8 cellular contexts compared by ENCODE assay signal in genomic region chr16:3023669-3024478, GRCh38. TPM values are rescaled to one million over a fixed set of nuclear protein-coding genes. Genes with fewer than 3 reads are reported as not detected.
DNase-seq lines count a peak whose midpoint lies in the region; ATAC-seq, FAIRE-seq and TF ChIP-seq lines count a peak whose summit lies in the region.

TSS of gene HCFC1R1 (minus strand) at chr16:3023942. CDS start at chr16:3023941, 1 bp downstream.
TSS of gene THOC6 (plus strand) at chr16:3024035. CDS start at chr16:3024327, 292 bp downstream.

- peak within 1 kb of the TSS; percentile 82 for H3K4me3 Mint-ChIP-seq in activated T-helper 17 cell treated with anti-CD3 and anti-CD28 coated beads, Interleukin-2, amount 50 U/mL, for 72 hours
- peak within 1 kb of the TSS; percentile 94 for H3K4me3 Mint-ChIP-seq in natural killer cell

- H4K20me1 ChIP-seq in Loucy (ENCODE audit: insufficient read depth, low read length, poor library complexity, severe bottlenecking) (peaks cover 12% of the 10 kb centered on the region), fibroblast of lung (ENCODE audit: control insufficient read depth, extremely low read depth, insufficient read depth, low read length) (no peaks in the 10 kb centered on the region)

- peaks cover 71% of the 10 kb centered on the region for H3K36me3 Mint-ChIP-seq in activated T-helper 17 cell treated with anti-CD3 and anti-CD28 coated beads, Interleukin-2, amount 50 U/mL, for 72 hours (ENCODE audit: low read depth)
- no peaks in the 10 kb centered on the region for H3K36me3 Mint-ChIP-seq in natural killer cell

- no peaks in the 10 kb centered on the region for H3K9me3 Mint-ChIP-seq in activated T-helper 17 cell treated with anti-CD3 and anti-CD28 coated beads, Interleukin-2, amount 50 U/mL, for 72 hours
- H3K9me3 Mint-ChIP-seq in natural killer cell = no peaks in the 10 kb centered on the region

- H3K79me2 ChIP-seq in Loucy (ENCODE audit: insufficient read depth, low read length) (peaks cover 30% of the 10 kb centered on the region), fibroblast of lung (ENCODE audit: control insufficient read depth, insufficient read depth, low read length) (peaks cover 2% of the 10 kb centered on the region)

- peaks cover 15% of the 10 kb centered on the region for H3K4me1 ChIP-seq in Loucy (ENCODE audit: insufficient read depth, low read length, poor library complexity, severe bottlenecking)
- peaks cover 10% of the 10 kb centered on the region for H3K4me1 ChIP-seq in RWPE2 (ENCODE audit: insufficient read depth, poor library complexity, severe bottlenecking)
- H3K4me1 ChIP-seq in fibroblast of lung (ENCODE audit: control insufficient read depth, extremely low read depth, insufficient read depth, low read length) = peaks cover 7% of the 10 kb centered on the region

- H2AFZ ChIP-seq in Loucy (ENCODE audit: low read length) (peak within 1 kb of the TSS; percentile 60), fibroblast of lung (ENCODE audit: low read length) (no peak within 1 kb of the TSS)

- H3K36me3 ChIP-seq in Loucy (ENCODE audit: insufficient read depth, low read length) (no peaks in the 10 kb centered on the region), RWPE2 (ENCODE audit: low read depth) (peaks cover 44% of the 10 kb centered on the region), fibroblast of lung (ENCODE audit: control insufficient read depth, insufficient read depth, low read length) (peaks cover 27% of the 10 kb centered on the region)

- no peaks in the 10 kb centered on the region for H3F3A ChIP-seq in Loucy (ENCODE audit: low read depth)

- H3K9me3 ChIP-seq in Loucy (ENCODE audit: insufficient read depth, low read depth, low read length) (no peaks in the 10 kb centered on the region), RWPE2 (ENCODE audit: severe bottlenecking) (no peaks in the 10 kb centered on the region), fibroblast of lung (ENCODE audit: control insufficient read depth, insufficient read depth, low read depth, low read length) (no peaks in the 10 kb centered on the region)

- peak; percentile 76 for TF ChIP-seq POLR2A in H54 (IDR thresholded peaks at IDR 0.05; ENCODE audit: low read depth, low read length)

- peaks cover 23% of the 10 kb centered on the region for H3K4me1 Mint-ChIP-seq in activated T-helper 17 cell treated with anti-CD3 and anti-CD28 coated beads, Interleukin-2, amount 50 U/mL, for 72 hours
- peaks cover 35 to 60% of the 10 kb centered on the region in 2 donors for H3K4me1 Mint-ChIP-seq in natural killer cell

- peak; percentile 52 for ATAC-seq in RWPE2 (ENCODE audit: low read depth)
- peak; percentile 78 for ATAC-seq in activated T-helper 17 cell treated with anti-CD3 and anti-CD28 coated beads, Interleukin-2, amount 50 U/mL, for 72 hours (replicated peaks)
- peak; percentile 68 to 92 (median 83) for ATAC-seq in natural killer cell

- peak within 1 kb of the TSS; percentile 62 for H3K9ac ChIP-seq in Loucy (ENCODE audit: low read depth, low read length, poor library complexity, severe bottlenecking)
- H3K9ac ChIP-seq in fibroblast of lung (ENCODE audit: insufficient read depth, low read length) = peak within 1 kb of the TSS; percentile 78

- peak within 1 kb of the TSS; percentile 75 for H3K4me3 ChIP-seq in Loucy (ENCODE audit: low read length, poor library complexity, severe bottlenecking)
- H3K4me3 ChIP-seq in RWPE2 (ENCODE audit: severe bottlenecking) = peak within 1 kb of the TSS; percentile 89
- H3K4me3 ChIP-seq in fibroblast of lung (replicated peaks in 1 of 4; ENCODE audit: control extremely low read depth in 1 of 4, insufficient read depth in 1 of 4, low read depth in 3 of 4, low read length in 4 of 4) = peak within 1 kb of the TSS; percentile 51 to 100 (median 82)

- DNase-seq in ELF-1 (ENCODE audit: low read depth, low spot score) (peak; percentile 98), H54 (ENCODE audit: insufficient read length, low spot score) (peak; percentile 87), RWPE2 (ENCODE audit: low spot score) (peak; percentile 99), fibroblast of lung (ENCODE audit: low read depth in 2 of 2) (peak; percentile 97 to 98), natural killer cell (peak; percentile 91)
- peak; percentile 90 to 98 (median 94) for DNase-seq in stimulated activated naive CD4-positive, alpha-beta T cell (lab: John Stamatoyannopoulos, UW)

- no peaks in the 10 kb centered on the region for H3K27me3 Mint-ChIP-seq in activated T-helper 17 cell treated with anti-CD3 and anti-CD28 coated beads, Interleukin-2, amount 50 U/mL, for 72 hours
- peaks cover 0 to 5% of the 10 kb centered on the region in 2 donors for H3K27me3 Mint-ChIP-seq in natural killer cell (ENCODE audit: low read depth in 2 of 2)

- H3K27ac Mint-ChIP-seq in activated T-helper 17 cell treated with anti-CD3 and anti-CD28 coated beads, Interleukin-2, amount 50 U/mL, for 72 hours = peak within 1 kb of the TSS; percentile 90
- H3K27ac Mint-ChIP-seq in natural killer cell = peak within 1 kb of the TSS; percentile 91 to 92

- H3K27me3 ChIP-seq in Loucy (ENCODE audit: insufficient read depth, low read length, poor library complexity, severe bottlenecking) (no peaks in the 10 kb centered on the region), RWPE2 (ENCODE audit: insufficient read depth, poor library complexity, severe bottlenecking) (peaks cover 5% of the 10 kb centered on the region), fibroblast of lung (ENCODE audit: control insufficient read depth, insufficient read depth, low read length) (no peaks in the 10 kb centered on the region)

- FAIRE-seq in H54 (lab: Jason Lieb, UNC) = peak; percentile 82

- no peaks in the 10 kb centered on the region for H3K9me2 ChIP-seq in Loucy (replicated peaks; ENCODE audit: low read depth, low read length)

- H3K4me2 ChIP-seq in Loucy (ENCODE audit: low read depth, low read length, poor library complexity, severe bottlenecking) (peak within 1 kb of the TSS; percentile 85), fibroblast of lung (ENCODE audit: extremely low read depth, insufficient read depth, low read length) (peak within 1 kb of the TSS; percentile 99)

- H3K27ac ChIP-seq in RWPE2 (ENCODE audit: poor library complexity, severe bottlenecking) (peak within 1 kb of the TSS; percentile 100), fibroblast of lung (ENCODE audit: insufficient read depth, low read length) (peak within 1 kb of the TSS; percentile 99)

- TF ChIP-seq CTCF in Loucy (conservative IDR thresholded peaks at IDR 0.05; ENCODE audit: low read length) = no peak
- no peak for TF ChIP-seq CTCF in RWPE2 (IDR thresholded peaks at IDR 0.05; ENCODE audit: poor library complexity, severe bottlenecking)
- TF ChIP-seq CTCF in fibroblast of lung (conservative IDR thresholded peaks at IDR 0.05 in 1 of 2, IDR thresholded peaks at IDR 0.05 in 1 of 2; ENCODE audit: low read depth in 1 of 2, low read length in 2 of 2) = no peak
- no peak for TF ChIP-seq CTCF in natural killer cell (IDR thresholded peaks at IDR 0.05)

- intact Hi-C loops in natural killer cell (cut with micrococcal nuclease) = no loop called here

RNA-seq across cellular contexts. Expression of gene HCFC1R1, which starts in this region (rescaled TPM):
- total RNA-seq in activated T-helper 17 cell treated with anti-CD3 and anti-CD28 coated beads, Interleukin-2, amount 50 U/mL, for 72 hours = 10 to 100 TPM; 28.2 to 46.0 TPM
- total RNA-seq in fibroblast of lung (36.0 and 75.5 TPM in 2 replicates), natural killer cell (10 to 100 TPM; 15.4 to 21.8 (median 16.0) TPM)
- 44.9 and 58.0 TPM in 2 replicates for polyA plus RNA-seq in fibroblast of lung
- polyA plus RNA-seq in fibroblast of lung (2012) = 219 and 305 TPM in 2 replicates
- polyA minus RNA-seq in fibroblast of lung (ENCODE audit: low replicate concordance) = 66.1 and 106 TPM in 2 replicates

RNA-seq across cellular contexts. Expression of gene THOC6, which starts in this region (rescaled TPM):
- total RNA-seq in activated T-helper 17 cell treated with anti-CD3 and anti-CD28 coated beads, Interleukin-2, amount 50 U/mL, for 72 hours = 10 to 100 TPM; 49.8 to 68.1 TPM
- total RNA-seq in fibroblast of lung (25.4 and 26.6 TPM in 2 replicates), natural killer cell (10 to 100 TPM; 17.1 to 21.5 (median 17.2) TPM)
- 17.6 and 19.7 TPM in 2 replicates for polyA plus RNA-seq in fibroblast of lung
- 23.8 and 28.3 TPM in 2 replicates for polyA plus RNA-seq in fibroblast of lung (2012)
- 35.4 and 45.0 TPM in 2 replicates for polyA minus RNA-seq in fibroblast of lung (ENCODE audit: low replicate concordance)

Comparison
In these comparisons a context has a peak if more than half of its experiments do, and no peak if none do; other contexts are left out.
1. Peak in every context shown above with its lines: DNase-seq, ATAC-seq, H3K4me3 ChIP-seq and H3K27ac ChIP-seq.